In the genomic region with DNA sequence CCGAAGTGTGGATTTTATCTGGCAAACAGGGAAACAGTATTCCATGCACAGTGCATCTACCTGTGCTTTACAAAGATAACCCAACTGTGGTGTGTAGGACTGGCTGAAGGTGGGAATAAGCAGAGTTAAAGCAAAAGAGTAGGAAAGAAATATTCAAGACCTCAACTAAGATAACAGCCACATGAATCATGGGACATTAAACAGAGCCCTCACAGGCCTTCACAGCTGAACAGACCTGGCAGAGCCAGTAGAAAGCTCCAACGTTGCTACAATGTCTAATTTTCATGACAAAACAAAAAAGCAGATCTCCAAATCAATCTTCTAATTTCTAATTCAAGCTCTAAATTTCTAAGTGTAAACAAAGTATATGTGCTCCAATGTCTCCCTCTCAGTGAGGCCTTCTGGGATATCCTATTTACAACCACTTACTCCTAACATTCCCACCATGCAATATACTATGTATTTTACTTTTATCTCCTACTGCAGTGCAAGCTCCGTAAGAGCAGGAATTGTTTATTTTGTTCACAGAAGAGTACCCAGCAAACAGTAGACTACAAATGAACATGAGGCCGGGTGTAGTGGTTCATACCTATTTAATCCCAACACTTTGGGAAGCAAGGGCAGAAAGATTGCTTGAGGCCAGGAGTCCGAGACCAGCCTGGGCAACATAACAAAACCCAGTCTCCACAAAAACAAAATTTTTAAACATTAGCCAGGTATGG, we compare ENCODE assay signal across 11 cellular contexts.
DNase-seq lines count a peak whose midpoint lies in the region; ATAC-seq and TF ChIP-seq lines count a peak whose summit lies in the region.
"Had no signal": no experiment of that assay in that cellular context is flagged by ENCODE, and none has a peak within 500 bp of the region (broad histone marks: within the 10 kb centered on the region; RNA-seq: fewer than 3 reads in every experiment).

No MANE protein-coding gene starts in this region.

- H3K27me3 ChIP-seq in uterus = no peaks in the 10 kb centered on the region
- H3K27me3 ChIP-seq: ovary had no signal

- H3K4me3 Mint-ChIP-seq in naive thymus-derived CD8-positive, alpha-beta T cell = no peak overlapping the region
- no peak overlapping the region for H3K4me3 Mint-ChIP-seq in activated T-cell treated with anti-CD3 and anti-CD28 coated beads, Interleukin-2, amount 50 U/mL, for 24 hours
- H3K4me3 Mint-ChIP-seq: activated naive CD4-positive, alpha-beta T cell treated with anti-CD3 and anti-CD28 coated beads, Interleukin-2, amount 10 ng/mL, durations not matched to agents 7 days and 5 days had no signal

- peak overlapping the region in 6 of 10 donors; percentile 1 to 80 (median 48) for H3K27ac Mint-ChIP-seq in naive thymus-derived CD8-positive, alpha-beta T cell
- no peak overlapping the region for H3K27ac Mint-ChIP-seq in activated T-cell treated with anti-CD3 and anti-CD28 coated beads, Interleukin-2, amount 50 U/mL, for 24 hours
- H3K27ac Mint-ChIP-seq: activated naive CD4-positive, alpha-beta T cell treated with anti-CD3 and anti-CD28 coated beads, Interleukin-2, amount 10 ng/mL, durations not matched to agents 7 days and 5 days had no signal

- peak overlapping the region; percentile 14 to 45 for H3K27ac ChIP-seq in uterus
- H3K27ac ChIP-seq: ovary had no signal

- DNase-seq in left ventricle myocardium superior (no peak), Right ventricle myocardium superior (no peak), astrocyte of the hippocampus (ENCODE audit: low read depth, low spot score) (peak; percentile 40), uterus (no peak), NCI-H1105 treated with DMSO at 0.1 percent for 48 hours (lab: John Stamatoyannopoulos, UW) (no peak)
- no peak for DNase-seq in naive thymus-derived CD8-positive, alpha-beta T cell
- no peak for DNase-seq in activated T-cell treated with anti-CD3 and anti-CD28 coated beads, Interleukin-2, amount 50 U/mL, for 24 hours
- DNase-seq: activated naive CD4-positive, alpha-beta T cell treated with anti-CD3 and anti-CD28 coated beads, Interleukin-2, amount 10 ng/mL, durations not matched to agents 7 days and 5 days; erythroblast; ovary had no signal

- H3K4me1 ChIP-seq in uterus = peaks cover 0 to 12% of the 10 kb centered on the region in 2 donors

- POLR2A ChIA-PET in naive thymus-derived CD8-positive, alpha-beta T cell (lab: Charles Lee) = interaction anchor here (1.0 kb wide), 1 partner anchor 63 kb away, joined by 3 read pairs; no protein-coding TSS in a partner anchor

- no peaks in the 10 kb centered on the region for H3K36me3 ChIP-seq in uterus
- H3K36me3 ChIP-seq: ovary had no signal

- ATAC-seq in left ventricle myocardium superior = peak; percentile 15
- ATAC-seq in Right ventricle myocardium superior (ENCODE audit: poor library complexity) = no peak
- ATAC-seq in naive thymus-derived CD8-positive, alpha-beta T cell = no peak
- no peak for ATAC-seq in GM19467 (IDR thresholded peaks at IDR 0.05; ENCODE audit: unreplicated experiment)

- peaks cover 10 to 26% (median 23%) of the 10 kb centered on the region in 4 donors for H3K4me1 Mint-ChIP-seq in naive thymus-derived CD8-positive, alpha-beta T cell
- H3K4me1 Mint-ChIP-seq in activated T-cell treated with anti-CD3 and anti-CD28 coated beads, Interleukin-2, amount 50 U/mL, for 24 hours (ENCODE audit: low read depth) = peaks cover 5% of the 10 kb centered on the region
- H3K4me1 Mint-ChIP-seq: activated naive CD4-positive, alpha-beta T cell treated with anti-CD3 and anti-CD28 coated beads, Interleukin-2, amount 10 ng/mL, durations not matched to agents 7 days and 5 days had no signal

- no peak for TF ChIP-seq POLR2A in uterus (IDR thresholded peaks at IDR 0.05)

- H3K4me3 ChIP-seq in uterus = no peak overlapping the region
- H3K4me3 ChIP-seq: ovary had no signal

- H3K9me3 Mint-ChIP-seq in naive thymus-derived CD8-positive, alpha-beta T cell = no peaks in the 10 kb centered on the region
- no peaks in the 10 kb centered on the region for H3K9me3 Mint-ChIP-seq in activated T-cell treated with anti-CD3 and anti-CD28 coated beads, Interleukin-2, amount 50 U/mL, for 24 hours
- H3K9me3 Mint-ChIP-seq: activated naive CD4-positive, alpha-beta T cell treated with anti-CD3 and anti-CD28 coated beads, Interleukin-2, amount 10 ng/mL, durations not matched to agents 7 days and 5 days had no signal

- no peaks in the 10 kb centered on the region for H3K27me3 Mint-ChIP-seq in naive thymus-derived CD8-positive, alpha-beta T cell
- no peaks in the 10 kb centered on the region for H3K27me3 Mint-ChIP-seq in activated T-cell treated with anti-CD3 and anti-CD28 coated beads, Interleukin-2, amount 50 U/mL, for 24 hours
- H3K27me3 Mint-ChIP-seq: activated naive CD4-positive, alpha-beta T cell treated with anti-CD3 and anti-CD28 coated beads, Interleukin-2, amount 10 ng/mL, durations not matched to agents 7 days and 5 days had no signal

- no peaks in the 10 kb centered on the region for H3K9me3 ChIP-seq in uterus
- H3K9me3 ChIP-seq: ovary had no signal

- TF ChIP-seq CTCF in uterus (IDR thresholded peaks at IDR 0.05) = no peak

- intact Hi-C loops in left ventricle myocardium superior (cut with micrococcal nuclease) = no loop called here
- intact Hi-C loops in Right ventricle myocardium superior (cut with DNase I) = no loop called here
- intact Hi-C loops in uterus (cut with DNase I; ENCODE audit: low total_unique reads) = no loop called here

- peaks cover 0 to 47% (median 0%) of the 10 kb centered on the region in 3 donors for H3K36me3 Mint-ChIP-seq in naive thymus-derived CD8-positive, alpha-beta T cell
- peaks cover 7% of the 10 kb centered on the region for H3K36me3 Mint-ChIP-seq in activated T-cell treated with anti-CD3 and anti-CD28 coated beads, Interleukin-2, amount 50 U/mL, for 24 hours (ENCODE audit: low read depth)
